Comparison of ENCODE assay signal across 11 cellular contexts in genomic region chr2:121532894-121533293, GRCh38. TPM values are rescaled to one million over a fixed set of nuclear protein-coding genes. Genes with fewer than 3 reads are reported as not detected.
A peak's percentile ranks its signal among the peaks of the same experiment; 100 is the strongest.
DNase-seq lines count a peak whose midpoint lies in the region; ATAC-seq and TF ChIP-seq lines count a peak whose summit lies in the region.
"Had no signal": no experiment of that assay in that cellular context is flagged by ENCODE, and none has a peak within 500 bp of the region (broad histone marks: within the 10 kb centered on the region; RNA-seq: fewer than 3 reads in every experiment).

No MANE protein-coding gene starts in this region.

- no peak for DNase-seq in CD4-positive, alpha-beta memory T cell
- DNase-seq in H7 (peak; percentile 28), T-cell (no peak), kidney tubule cell (ENCODE audit: low spot score) (peak; percentile 78), adrenal gland (no peak), NOMO-1 treated with dmso at 0.1 percent for 144 hours (lab: John Stamatoyannopoulos, UW; ENCODE audit: unreplicated experiment) (no peak)
- no peak for DNase-seq in activated CD4-positive, CD25-positive, alpha-beta regulatory T cell treated with anti-CD3 and anti-CD28 coated beads, Interleukin-2, amount 50 U/mL, for 72 hours
- DNase-seq: DMS79 treated with DMSO at 0.1 percent for 48 hours had no signal

- no peak overlapping the region for H3K4me3 ChIP-seq in CD4-positive, alpha-beta memory T cell (ENCODE audit: low read length in 2 of 2)
- H3K4me3 ChIP-seq in H7 (ENCODE audit: insufficient read depth, low read depth, low read length), result no peak overlapping the region
- H3K4me3 ChIP-seq in adrenal gland, result no peak overlapping the region

- 65 to 79% (median 70%) methylated on average over 6 of the region's 6 CpGs for WGBS in adrenal gland, 4 donors

- ATAC-seq in T-cell (replicated peaks in 1 of 4) (no peak), GM18502 (IDR thresholded peaks at IDR 0.05; ENCODE audit: poor library complexity, unreplicated experiment) (no peak)

- POLR2A ChIA-PET in CD4-positive, alpha-beta memory T cell (lab: Charles Lee; ENCODE audit: partially characterized antibody), result interaction anchor here (3.0 to 6.0 kb wide), 3 partner anchors 117 to 203 kb away, joined by 39 to 152 read pairs (median 63); partner anchors contain the start of genes CLASP1 and NIFK
- POLR2A ChIA-PET in T-cell (lab: Charles Lee), result interaction anchor here in 1 of 2 donors (0.7 kb wide), 1 partner anchor 118 kb away, joined by 4 read pairs; no protein-coding TSS in a partner anchor

- no peak overlapping the region for H3K27ac ChIP-seq in CD4-positive, alpha-beta memory T cell (ENCODE audit: low read depth, low read length)
- peak overlapping the region in 2 of 5 donors; percentile 51 to 98 for H3K27ac ChIP-seq in adrenal gland

- CTCF ChIA-PET in CD4-positive, alpha-beta memory T cell (lab: Charles Lee; ENCODE audit: partially characterized antibody), result interaction anchor here (6.2 kb wide), 1 partner anchor 187 kb away, joined by 49 read pairs; no protein-coding TSS in a partner anchor
- CTCF ChIA-PET in T-cell (lab: Charles Lee), result interaction anchor here in 1 of 2 donors (1.0 to 2.7 kb wide), 3 partner anchors 185 to 203 kb away, joined by 6 to 11 read pairs (median 11); partner anchors contain the start of gene NIFK

- H3K27me3 Mint-ChIP-seq in CD4-positive, alpha-beta memory T cell, result no peaks in the 10 kb centered on the region
- no peaks in the 10 kb centered on the region for H3K27me3 Mint-ChIP-seq in T-cell

- no peak for TF ChIP-seq POLR2A in adrenal gland (IDR thresholded peaks at IDR 0.05)

- peaks cover 0 to 6% of the 10 kb centered on the region in 2 donors for H3K36me3 Mint-ChIP-seq in CD4-positive, alpha-beta memory T cell
- H3K36me3 Mint-ChIP-seq in T-cell, result no peaks in the 10 kb centered on the region

- intact Hi-C loops in CD4-positive, alpha-beta memory T cell (cut with micrococcal nuclease), result loop anchor here (5.0 to 10.0 kb wide), 2 partner anchors 442 to 604 kb away; no protein-coding TSS in a partner anchor
- intact Hi-C loops in adrenal gland (cut with DNase I), result loop anchor here (5.0 to 10.0 kb wide), 5 partner anchors 112 to 189 kb away; partner anchors contain the start of gene CLASP1 (in 2 of the 2)

- no peaks in the 10 kb centered on the region for H3K9me3 ChIP-seq in CD4-positive, alpha-beta memory T cell (ENCODE audit: control insufficient read depth in 1 of 2, low read length in 2 of 2)
- no peaks in the 10 kb centered on the region for H3K9me3 ChIP-seq in adrenal gland (replicated peaks in 1 of 3)

- H3K9me3 Mint-ChIP-seq in CD4-positive, alpha-beta memory T cell, result peaks cover 0 to 2% (median 0%) of the 10 kb centered on the region in 8 donors
- H3K9me3 Mint-ChIP-seq in T-cell, result no peaks in the 10 kb centered on the region

- TF ChIP-seq CTCF in adrenal gland (IDR thresholded peaks at IDR 0.05), result no peak

- peaks cover 24% of the 10 kb centered on the region for H3K4me1 ChIP-seq in CD4-positive, alpha-beta memory T cell (ENCODE audit: insufficient read depth, low read length)
- H3K4me1 ChIP-seq in adrenal gland (replicated peaks in 1 of 2), result peaks cover 18 to 71% of the 10 kb centered on the region in 2 donors

- no peaks in the 10 kb centered on the region for H3K36me3 ChIP-seq in CD4-positive, alpha-beta memory T cell (ENCODE audit: insufficient read depth, low read length)
- no peaks in the 10 kb centered on the region; the same call in 1 of the 2 replicates for H3K36me3 ChIP-seq in H7 (replicated peaks; ENCODE audit: control insufficient read depth, insufficient read depth, low read length)
- no peaks in the 10 kb centered on the region for H3K36me3 ChIP-seq in adrenal gland (replicated peaks in 1 of 2)

- H3K4me1 Mint-ChIP-seq in CD4-positive, alpha-beta memory T cell, result peaks cover 25 to 68% (median 38%) of the 10 kb centered on the region in 4 donors
- peaks cover 42 to 57% (median 48%) of the 10 kb centered on the region in 3 donors for H3K4me1 Mint-ChIP-seq in T-cell

- no peaks in the 10 kb centered on the region for H3K27me3 ChIP-seq in CD4-positive, alpha-beta memory T cell (ENCODE audit: insufficient read depth, low read length)
- no peaks in the 10 kb centered on the region for H3K27me3 ChIP-seq in H7 (ENCODE audit: control insufficient read depth, insufficient read depth, low read length)
- no peaks in the 10 kb centered on the region for H3K27me3 ChIP-seq in adrenal gland

- peak overlapping the region; percentile 3 to 83 (median 57) for H3K27ac Mint-ChIP-seq in CD4-positive, alpha-beta memory T cell
- H3K27ac Mint-ChIP-seq in T-cell, result peak overlapping the region; percentile 46 to 57

- peak overlapping the region in 2 of 8 donors; percentile 1 to 21 for H3K4me3 Mint-ChIP-seq in CD4-positive, alpha-beta memory T cell
- no peak overlapping the region for H3K4me3 Mint-ChIP-seq in T-cell

RNA-seq across cellular contexts. Expression of gene RNU4ATAC, which starts 2.2 kb away (rescaled TPM):
- not detected for total RNA-seq in CD4-positive, alpha-beta memory T cell
- not detected for polyA plus RNA-seq in CD4-positive, alpha-beta memory T cell
- total RNA-seq in H7 (2014; rRNA removed; shearing (Covaris generic)), result under 0.01 TPM in 1 of 2 replicates, not detected in the other
- total RNA-seq in T-cell, result not detected
- total RNA-seq in adrenal gland, result not detected
- not detected for polyA plus RNA-seq in adrenal gland
- total RNA-seq: myocyte had no signal
- polyA plus RNA-seq: urinary bladder had no signal

Comparison
In these comparisons a context has a peak if more than half of its experiments do, and no peak if none do; other contexts are left out.
1. DNase-seq: peak in H7 (single experiment) and kidney tubule cell (single experiment); none in CD4-positive, alpha-beta memory T cell (0 of 5), T-cell (0 of 34), adrenal gland (0 of 7), NOMO-1 treated with dmso at 0.1 percent for 144 hours (single experiment) and activated CD4-positive, CD25-positive, alpha-beta regulatory T cell treated with anti-CD3 and anti-CD28 coated beads, Interleukin-2, amount 50 U/mL, for 72 hours (single experiment).